25 cellular contexts compared by ENCODE assay signal in the genomic region with DNA sequence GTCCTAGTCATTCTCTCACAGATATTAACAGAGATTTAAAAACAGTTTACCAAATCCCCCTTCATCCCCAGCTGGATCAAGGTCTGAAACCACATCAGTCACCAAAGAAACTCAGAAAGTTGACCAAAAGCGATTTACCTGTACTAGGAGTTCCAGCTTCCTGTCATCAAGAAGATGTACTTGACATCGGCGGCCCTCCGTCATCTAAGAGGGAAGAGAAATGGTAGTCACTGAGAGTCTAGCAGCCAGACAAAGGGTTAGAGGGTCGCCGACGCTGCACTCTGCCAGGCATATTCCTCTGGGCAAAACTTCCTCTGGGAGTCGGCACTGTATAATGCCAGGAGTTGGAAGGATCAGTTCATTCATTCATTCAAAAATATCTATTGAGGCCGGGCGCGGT.
"Had no signal": no experiment of that assay in that cellular context is flagged by ENCODE, and none has a peak within 500 bp of the region (broad histone marks: within the 10 kb centered on the region; RNA-seq: fewer than 3 reads in every experiment).

No MANE protein-coding gene starts in this region.

- H3K4me1 Mint-ChIP-seq: immature natural killer cell, memory B cell had no signal

- H3K36me3 ChIP-seq: colonic mucosa, ovary, right lobe of liver, stomach, thoracic aorta, tibial nerve, upper lobe of left lung had no signal

- H3K9me3 ChIP-seq: colonic mucosa, ovary, right lobe of liver, stomach, thoracic aorta, tibial nerve, upper lobe of left lung had no signal

- DNase-seq: central memory CD4-positive, alpha-beta T cell; colonic mucosa; effector memory CD4-positive, alpha-beta T cell; erythroblast; hypothalamus; immature natural killer cell; natural killer cell; ovary; posterior cingulate gyrus; retina; right lobe of liver; stimulated activated CD4-positive, alpha-beta T cell treated with anti-CD3 and anti-CD28 coated beads, Interleukin-12 subunit alpha, Interleukin-12 subunit beta, amount 100 ng/mL, for 4 hours; stimulated activated CD4-positive, alpha-beta T cell treated with anti-CD3 and anti-CD28 coated beads, Interleukin-1b, Interleukin-23, amount 100 ng/mL, for 48 hours; stimulated activated CD4-positive, alpha-beta T cell treated with anti-CD3 and anti-CD28 coated beads, Interleukin-4, amount 100 ng/mL, for 1 hour; stimulated activated CD8-positive, alpha-beta memory T cell treated with anti-CD3 and anti-CD28 coated beads, Interleukin-4, amount 100 ng/mL, for 48 hours; stimulated activated naive CD4-positive, alpha-beta T cell treated with Interleukin-2 at 50 U/mL for 16 hours; stomach; substantia nigra; upper lobe of left lung had no signal

- H3K9me3 Mint-ChIP-seq: immature natural killer cell, memory B cell, natural killer cell, neural crest cell had no signal

- H3K4me3 ChIP-seq: colonic mucosa, lung, ovary, right lobe of liver, smooth muscle cell, stomach, thoracic aorta, tibial nerve, upper lobe of left lung had no signal

- H3K27ac Mint-ChIP-seq: immature natural killer cell, memory B cell, natural killer cell had no signal

- H3K27me3 ChIP-seq: colonic mucosa, ovary, right lobe of liver, stomach, tibial nerve, upper lobe of left lung had no signal

- H3K27ac ChIP-seq: colonic mucosa, ovary, right lobe of liver, stomach, upper lobe of left lung had no signal

- H3K36me3 Mint-ChIP-seq: immature natural killer cell, memory B cell, natural killer cell had no signal

- H3K4me3 Mint-ChIP-seq: immature natural killer cell, memory B cell, natural killer cell, neural crest cell had no signal

- H3K4me1 ChIP-seq: colonic mucosa, right lobe of liver had no signal
